In the genomic region with DNA sequence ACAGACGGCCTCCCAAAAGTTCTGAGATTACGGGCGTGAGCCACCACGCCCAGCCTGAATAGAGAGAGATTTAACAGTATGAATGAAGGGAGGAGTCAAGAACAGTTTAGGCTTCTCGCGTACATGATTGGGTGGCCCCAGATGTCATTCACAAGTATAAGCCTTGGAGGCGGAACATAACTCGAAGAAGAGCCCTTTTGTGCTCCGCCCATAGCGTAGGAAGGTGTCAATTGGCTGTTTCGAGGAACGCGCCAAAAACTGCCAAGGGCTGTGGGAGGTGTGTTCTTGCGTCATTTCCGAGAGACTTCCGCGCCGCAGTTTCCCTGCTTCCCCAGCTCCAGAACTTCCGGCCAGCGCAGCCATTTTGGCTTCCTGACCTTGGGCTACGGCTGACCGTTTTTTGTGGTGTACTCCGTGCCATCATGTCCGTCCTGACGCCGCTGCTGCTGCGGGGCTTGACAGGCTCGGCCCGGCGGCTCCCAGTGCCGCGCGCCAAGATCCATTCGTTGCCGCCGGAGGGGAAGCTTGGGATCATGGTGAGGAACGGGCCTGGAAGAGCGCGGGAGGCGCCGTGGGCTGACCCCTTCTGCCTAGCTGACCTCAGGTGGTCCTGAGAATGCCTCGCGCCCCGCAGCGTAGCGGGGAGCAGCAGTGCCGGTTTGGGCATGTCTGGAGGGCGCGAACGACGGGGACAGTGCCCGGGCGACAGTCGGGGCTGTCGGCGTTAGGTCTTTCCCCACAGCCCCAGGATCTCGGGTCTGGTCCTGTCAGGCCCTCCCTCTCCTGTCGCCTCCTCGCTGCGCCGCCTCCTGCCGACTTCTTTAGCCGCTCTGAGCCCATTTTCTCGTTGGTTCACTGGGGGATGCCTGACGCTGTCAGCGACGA, we compare ENCODE assay signal across 8 cellular contexts. TPM values are rescaled to one million over a fixed set of nuclear protein-coding genes. Genes with fewer than 3 reads are reported as not detected.
DNase-seq lines count a peak whose midpoint lies in the region; ATAC-seq and TF ChIP-seq lines count a peak whose summit lies in the region.

A gene with protein sequence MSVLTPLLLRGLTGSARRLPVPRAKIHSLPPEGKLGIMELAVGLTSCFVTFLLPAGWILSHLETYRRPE (plus strand): TSS at position 362 of the 885 bp plus-strand sequence. CDS start 61 bp downstream, at position 423.

- H3K4me1 ChIP-seq in lower lobe of right lung = peaks cover 16% of the 10 kb centered on the region

- TF ChIP-seq CTCF in lower lobe of right lung (IDR thresholded peaks at IDR 0.05) = peak; percentile 19

- peaks cover 13% of the 10 kb centered on the region for H3K36me3 ChIP-seq in lower lobe of right lung

- H3K9me3 ChIP-seq in lower lobe of right lung = no peaks in the 10 kb centered on the region

- DNase-seq in CMK (ENCODE audit: low read depth) = peak; percentile 96
- peak; percentile 99 for DNase-seq in HS-5 (ENCODE audit: low read depth)
- DNase-seq in NK-92 treated with Interleukin-12 subunit alpha and Interleukin-12 subunit beta, amount 100 ng/mL, for 24 hours (lab: John Stamatoyannopoulos, UW) = peak; percentile 93
- peak; percentile 93 for DNase-seq in activated CD8-positive, alpha-beta memory T cell treated with anti-CD3 and anti-CD28 coated beads for 24 hours
- peak; percentile 95 for DNase-seq in effector CD4-positive, alpha-beta T cell
- DNase-seq in lower lobe of right lung = peak; percentile 97
- peak; percentile 85 to 95 (median 92) for DNase-seq in stimulated activated CD4-positive, alpha-beta T cell treated with anti-CD3 and anti-CD28 coated beads, TNF-alpha, amount 100 ng/mL, for 24 hours (ENCODE audit: low read depth in 3 of 3)

- H3K4me3 ChIP-seq in lower lobe of right lung = peak within 1 kb of the TSS; percentile 98

- H3K27ac ChIP-seq in lower lobe of right lung = peak within 1 kb of the TSS; percentile 98

- ATAC-seq in GM19468 (IDR thresholded peaks at IDR 0.05; ENCODE audit: extremely low read depth, unreplicated experiment) (peak; percentile 91), lower lobe of right lung (peak; percentile 98)

- peaks cover 4% of the 10 kb centered on the region for H3K27me3 ChIP-seq in lower lobe of right lung (ENCODE audit: low read depth)

- intact Hi-C loops in lower lobe of right lung (cut with DNase I) = no loop called here

RNA-seq across cellular contexts. Expression of the gene that starts here (rescaled TPM):
- 212 TPM for total RNA-seq in lower lobe of right lung

Comparison
In these comparisons a context has a peak if more than half of its experiments do, and no peak if none do; other contexts are left out.
1. Peak in every context shown above with its lines: DNase-seq, ATAC-seq, H3K4me3 ChIP-seq and H3K27ac ChIP-seq.